Comparison of ENCODE assay signal across 23 cellular contexts in the genomic region with DNA sequence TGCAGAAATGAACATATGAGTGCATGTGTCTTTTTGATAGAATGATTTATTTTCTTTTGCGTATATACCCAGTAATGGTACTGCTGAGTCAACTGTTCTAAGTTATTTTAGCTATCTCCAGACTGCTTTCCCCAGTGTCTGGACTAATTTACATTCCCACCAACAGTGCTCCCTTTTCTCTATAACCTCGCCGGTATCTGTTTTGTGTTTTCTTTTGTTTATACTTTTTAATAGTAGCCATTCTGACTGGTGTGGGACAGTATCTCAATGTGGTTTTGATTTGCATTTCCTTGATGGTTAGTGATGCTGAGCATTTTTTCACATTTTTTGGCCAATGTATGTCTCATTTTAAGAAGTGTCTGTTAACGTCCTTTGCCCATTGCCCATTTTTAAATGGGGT.
"Had no signal": no experiment of that assay in that cellular context is flagged by ENCODE, and none has a peak within 500 bp of the region (broad histone marks: within the 10 kb centered on the region; RNA-seq: fewer than 3 reads in every experiment).

No MANE protein-coding gene starts in this region.

- H3K27ac ChIP-seq: ascending aorta, body of pancreas, esophagus muscularis mucosa had no signal

- H3K4me1 ChIP-seq: ascending aorta, body of pancreas, esophagus muscularis mucosa had no signal

- H3K9me3 ChIP-seq: ascending aorta, body of pancreas, esophagus muscularis mucosa had no signal

- DNase-seq: activated CD4-positive, alpha-beta memory T cell treated with anti-CD3 and anti-CD28 coated beads for 36 hours; activated CD4-positive, alpha-beta T cell treated with anti-CD3 and anti-CD28 coated beads for 36 hours; activated CD4-positive, alpha-beta T cell treated with anti-CD3 and anti-CD28 coated beads, Interleukin-2, amount 10 ng/mL, durations not matched to agents 24 days and 14 days; activated CD4-positive, CD25-positive, alpha-beta regulatory T cell; activated CD4-positive, CD25-positive, alpha-beta regulatory T cell treated with anti-CD3 and anti-CD28 coated beads, Interleukin-2, amount 50 U/mL, for 72 hours; activated CD8-positive, alpha-beta memory T cell treated with anti-CD3 and anti-CD28 coated beads, Interleukin-2, amount 50 U/mL, for 48 hours; activated gamma-delta T cell; activated naive CD4-positive, alpha-beta T cell; activated naive CD4-positive, alpha-beta T cell treated with anti-CD3 and anti-CD28 coated beads, Interleukin-2, amount 10 ng/mL, durations not matched to agents 7 days and 5 days; activated naive CD8-positive, alpha-beta T cell treated with anti-CD3 and anti-CD28 coated beads, Interleukin-2, amount 10 ng/mL, durations not matched to agents 7 days and 5 days; activated T-cell treated with anti-CD3 and anti-CD28 coated beads for 4 hours; activated T-cell treated with anti-CD3 and anti-CD28 coated beads, Interleukin-2, amount 50 U/mL, for 24 hours; activated T-cell treated with anti-CD3 and anti-CD28 coated beads, Interleukin-2, amount 50 U/mL, for 72 hours; body of pancreas; caudate nucleus; cortex of kidney; effector CD8-positive, alpha-beta T cell; head of caudate nucleus; T-helper 1 cell; T-helper 17 cell; T1000 had no signal

- H3K4me3 ChIP-seq: ascending aorta, body of pancreas, esophagus muscularis mucosa had no signal

- H3K36me3 ChIP-seq: ascending aorta, esophagus muscularis mucosa had no signal

- H3K27me3 ChIP-seq: ascending aorta, body of pancreas, esophagus muscularis mucosa had no signal
